8 cellular contexts compared by ENCODE assay signal in the genomic region with DNA sequence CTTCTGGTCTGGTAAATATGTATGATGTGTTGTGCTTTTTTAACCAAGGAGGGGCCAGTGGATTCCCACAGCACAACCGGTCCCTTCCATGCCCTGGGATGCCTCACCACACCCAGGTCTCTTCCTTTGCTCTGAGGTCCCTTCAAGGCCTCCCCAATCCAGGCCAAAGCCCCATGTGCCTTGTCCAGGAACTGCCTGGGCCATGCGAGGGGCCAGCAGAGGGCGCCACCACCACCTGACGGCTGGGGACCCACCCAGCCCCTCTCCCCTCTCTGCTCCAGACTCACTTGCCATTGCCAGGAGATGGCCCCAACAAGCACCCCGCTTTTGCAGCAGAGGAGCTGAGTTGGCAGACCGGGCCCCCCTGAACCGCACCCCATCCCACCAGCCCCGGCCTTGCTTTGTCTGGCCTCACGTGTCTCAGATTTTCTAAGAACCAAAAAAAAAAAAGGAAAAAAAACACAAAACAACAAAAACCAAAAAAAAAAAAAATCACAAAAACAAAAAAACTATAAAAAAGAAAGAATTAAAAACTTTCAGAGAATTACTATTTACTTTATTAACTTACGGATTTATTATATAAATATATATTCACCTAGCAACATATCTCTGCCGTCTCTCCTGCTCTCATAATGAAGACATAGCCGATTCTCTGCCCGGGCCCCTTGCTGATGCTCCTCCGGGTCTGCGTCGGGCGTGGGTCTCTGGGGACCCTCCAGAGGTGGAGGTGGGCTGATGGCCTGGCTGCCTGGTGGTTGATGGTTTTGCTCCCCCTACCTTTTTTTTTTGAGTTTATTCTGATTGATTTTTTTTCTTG. TPM values are rescaled to one million over a fixed set of nuclear protein-coding genes. Genes with fewer than 3 reads are reported as not detected.
DNase-seq lines count a peak whose midpoint lies in the region; ATAC-seq, FAIRE-seq and TF ChIP-seq lines count a peak whose summit lies in the region.

No MANE protein-coding gene starts in this region.

- no peak overlapping the region for H2BK20ac ChIP-seq in H1 (ENCODE audit: low read length)

- H3K56ac ChIP-seq in H1 (replicated peaks; ENCODE audit: insufficient read length, low read depth, low read length) = no peak overlapping the region

- H3K36me3 Mint-ChIP-seq in activated CD8-positive, alpha-beta T cell treated with anti-CD3 and anti-CD28 coated beads for 36 hours (ENCODE audit: low read depth) = peaks cover 20% of the 10 kb centered on the region
- no peaks in the 10 kb centered on the region for H3K36me3 Mint-ChIP-seq in natural killer cell treated with Interleukin-12 subunit alpha and Interleukin-12 subunit beta and Interleukin-15 and Interleukin-18, amount 100 ng/mL, for 72 hours

- H2BK5ac ChIP-seq in H1 (ENCODE audit: low read depth, low read length) = no peak overlapping the region

- peak; percentile 88 for FAIRE-seq in H1 (lab: Jason Lieb, UNC)

- no peak overlapping the region for H3K18ac ChIP-seq in H1 (ENCODE audit: extremely low read depth, low read length)

- no peak overlapping the region for H3K4ac ChIP-seq in H1 (replicated peaks; ENCODE audit: insufficient read length, low read depth, low read length)

- no peak for TF ChIP-seq POLR2A in H1 (IDR thresholded peaks at IDR 0.05; ENCODE audit: control extremely low read depth in 1 of 2, low read depth in 2 of 2, low read length in 2 of 2)

- TF ChIP-seq EP300 in H1 (IDR thresholded peaks at IDR 0.05; ENCODE audit: borderline replicate concordance in 1 of 2, low read depth in 2 of 2, low read length in 2 of 2) = no peak

- H3K27me3 Mint-ChIP-seq in activated CD8-positive, alpha-beta T cell treated with anti-CD3 and anti-CD28 coated beads for 36 hours = no peaks in the 10 kb centered on the region
- no peaks in the 10 kb centered on the region for H3K27me3 Mint-ChIP-seq in natural killer cell treated with Interleukin-12 subunit alpha and Interleukin-12 subunit beta and Interleukin-15 and Interleukin-18, amount 100 ng/mL, for 72 hours

- H3K27ac ChIP-seq in H1 (ENCODE audit: low read depth, low read length) (no peak overlapping the region), substantia nigra (ENCODE audit: low read depth, low read length, poor library complexity, severe bottlenecking) (peak overlapping the region; percentile 35)

- H3K79me2 ChIP-seq in H1 (ENCODE audit: control insufficient read depth in 1 of 2, insufficient read depth in 2 of 2, low read length in 2 of 2) = no peaks in the 10 kb centered on the region

- H3K27ac Mint-ChIP-seq in activated CD8-positive, alpha-beta T cell treated with anti-CD3 and anti-CD28 coated beads for 36 hours = no peak overlapping the region
- H3K27ac Mint-ChIP-seq in natural killer cell treated with Interleukin-12 subunit alpha and Interleukin-12 subunit beta and Interleukin-15 and Interleukin-18, amount 100 ng/mL, for 72 hours = peak overlapping the region; percentile 41 to 79

- no peaks in the 10 kb centered on the region for H3K9me3 ChIP-seq in H1 (ENCODE audit: insufficient read depth in 2 of 2, low read depth in 1 of 2, low read length in 1 of 2)

- peaks cover 2% of the 10 kb centered on the region for H3K79me1 ChIP-seq in H1 (ENCODE audit: low read depth, low read length)

- ATAC-seq in Right ventricle myocardium inferior (peak; percentile 58), HG02623 (IDR thresholded peaks at IDR 0.05; ENCODE audit: unreplicated experiment) (no peak)
- ATAC-seq in activated CD8-positive, alpha-beta T cell treated with anti-CD3 and anti-CD28 coated beads for 36 hours = peak; percentile 66
- peak; percentile 53 to 59 for ATAC-seq in natural killer cell treated with Interleukin-12 subunit alpha and Interleukin-12 subunit beta and Interleukin-15 and Interleukin-18, amount 100 ng/mL, for 72 hours

- H3K23me2 ChIP-seq in H1 (ENCODE audit: low read depth, low read length) = no peaks in the 10 kb centered on the region; the same call in 1 of the 2 replicates

- no peak overlapping the region for H2BK15ac ChIP-seq in H1 (ENCODE audit: low read length)

- H2AK5ac ChIP-seq in H1 (ENCODE audit: low read depth, low read length) = no peak overlapping the region

- H4K8ac ChIP-seq in H1 (ENCODE audit: extremely low read depth, insufficient read depth, low read length) = no peak overlapping the region

- CTCF ChIA-PET in activated CD8-positive, alpha-beta T cell treated with anti-CD3 and anti-CD28 coated beads for 36 hours (lab: Charles Lee) = interaction anchor here (0.6 to 1.5 kb wide), 5 partner anchors 10 to 120 kb away, joined by 3 to 4 read pairs (median 3); partner anchors contain the start of gene CAPN12
- CTCF ChIA-PET in H1 (lab: Charles Lee; ENCODE audit: partially characterized antibody) = interaction anchor here (0.9 to 1.5 kb wide), 5 partner anchors 10 to 158 kb away, joined by 3 read pairs; no protein-coding TSS in a partner anchor

- peak; percentile 80 for DNase-seq in Right ventricle myocardium inferior (ENCODE audit: missing footprints)
- DNase-seq in cardiac septum (ENCODE audit: low spot score) = no peak
- DNase-seq in NCI-H460 (ENCODE audit: extremely low read depth, low read depth) = peak; percentile 53
- peak; percentile 90 for DNase-seq in activated CD8-positive, alpha-beta T cell treated with anti-CD3 and anti-CD28 coated beads for 36 hours
- peak; percentile 54 to 97 for DNase-seq in H1 (ENCODE audit: low read depth in 1 of 2, low spot score in 2 of 2)
- peak; percentile 81 for DNase-seq in natural killer cell treated with Interleukin-12 subunit alpha and Interleukin-12 subunit beta and Interleukin-15 and Interleukin-18, amount 100 ng/mL, for 72 hours (ENCODE audit: low spot score)
- DNase-seq in substantia nigra (lab: John Stamatoyannopoulos, UW) = peak in 28 of 49 donors; percentile 2 to 62 (median 36)

- no peak overlapping the region for H3K4me3 ChIP-seq in H1 (ENCODE audit: extremely low read depth in 1 of 4, insufficient read depth in 2 of 4, low read depth in 3 of 4, low read length in 4 of 4)

- no peak overlapping the region for H3K23ac ChIP-seq in H1 (ENCODE audit: insufficient read length)

- no peak overlapping the region for H2AFZ ChIP-seq in H1 (ENCODE audit: low read length)

- peaks cover 0 to 10% (median 6%) of the 10 kb centered on the region in 4 experiments; a peak in 6 of 7 replicates for H3K4me1 ChIP-seq in H1 (replicated peaks in 1 of 4; ENCODE audit: control insufficient read depth in 3 of 4, insufficient read depth in 4 of 4, low read length in 3 of 4)

- H3K4me2 ChIP-seq in H1 (ENCODE audit: insufficient read depth in 1 of 2, low read depth in 2 of 2, low read length in 2 of 2) = no peak overlapping the region

- TF ChIP-seq CTCF in activated CD8-positive, alpha-beta T cell treated with anti-CD3 and anti-CD28 coated beads for 36 hours (IDR thresholded peaks at IDR 0.05) = peak; percentile 85
- peak; percentile 95 to 97 (median 96) for TF ChIP-seq CTCF in H1 (IDR thresholded peaks at IDR 0.05; ENCODE audit: control extremely low read depth in 1 of 3, insufficient read depth in 1 of 3, low read depth in 1 of 3, low read length in 3 of 3)

- H2BK12ac ChIP-seq in H1 (ENCODE audit: low read depth, low read length) = no peak overlapping the region

- H2BK120ac ChIP-seq in H1 (replicated peaks; ENCODE audit: low read depth, low read length) = no peak overlapping the region

- H3K9ac ChIP-seq in H1 (replicated peaks in 1 of 4; ENCODE audit: extremely low read depth in 1 of 4, low read depth in 3 of 4, low read length in 3 of 4) = no peak overlapping the region

- H3K4me3 Mint-ChIP-seq in activated CD8-positive, alpha-beta T cell treated with anti-CD3 and anti-CD28 coated beads for 36 hours = no peak overlapping the region
- H3K4me3 Mint-ChIP-seq in natural killer cell treated with Interleukin-12 subunit alpha and Interleukin-12 subunit beta and Interleukin-15 and Interleukin-18, amount 100 ng/mL, for 72 hours = no peak overlapping the region

- TF ChIP-seq RAD21 in H1 (IDR thresholded peaks at IDR 0.05 in 1 of 2, conservative IDR thresholded peaks at IDR 0.05 in 1 of 2; ENCODE audit: low read depth in 2 of 2, low read length in 2 of 2) = peak; percentile 72 to 78

- H3K27me3 ChIP-seq in H1 (replicated peaks in 1 of 4; ENCODE audit: control insufficient read depth in 3 of 4, extremely low read depth in 1 of 4, insufficient read depth in 3 of 4, low read length in 3 of 4) = no peaks in the 10 kb centered on the region

- H3K36me3 ChIP-seq in H1 (ENCODE audit: control insufficient read depth in 2 of 4, insufficient read depth in 4 of 4, low read length in 3 of 4) = peaks cover 16 to 52% (median 36%) of the 10 kb centered on the region in 4 experiments; a peak in 7 of 8 replicates

- H3K4me1 Mint-ChIP-seq in activated CD8-positive, alpha-beta T cell treated with anti-CD3 and anti-CD28 coated beads for 36 hours (ENCODE audit: low read depth) = peaks cover 30% of the 10 kb centered on the region
- H3K4me1 Mint-ChIP-seq in natural killer cell treated with Interleukin-12 subunit alpha and Interleukin-12 subunit beta and Interleukin-15 and Interleukin-18, amount 100 ng/mL, for 72 hours (ENCODE audit: low read depth in 2 of 2) = peaks cover 31 to 55% of the 10 kb centered on the region in 2 donors

- WGBS in H1 (ENCODE audit: extremely low coverage in 1 of 2, insufficient coverage in 1 of 2, insufficient read length in 1 of 2, insufficient replicate concordance in 2 of 2, low coverage in 1 of 2, low lambda C conversion rate in 2 of 2, missing lambda C conversion rate in 1 of 2), 2 experiments = 100% methylated on average over 8 of the region's 17 CpGs; no CpG with 5 or more reads in 1 of the 2 experiments

- H4K20me1 ChIP-seq in H1 (replicated peaks in 1 of 2; ENCODE audit: control insufficient read depth in 1 of 2, insufficient read depth in 2 of 2, low read length in 2 of 2) = peaks cover 11 to 14% of the 10 kb centered on the region in 2 experiments

- POLR2A ChIA-PET in activated CD8-positive, alpha-beta T cell treated with anti-CD3 and anti-CD28 coated beads for 36 hours (lab: Charles Lee) = no interaction called here
- POLR2A ChIA-PET in H1 (lab: Charles Lee; ENCODE audit: partially characterized antibody) = interaction anchor here (1.0 to 1.2 kb wide), 3 partner anchors 95 to 123 kb away, joined by 3 to 5 read pairs (median 3); no protein-coding TSS in a partner anchor

- no peak overlapping the region for H4K91ac ChIP-seq in H1 (replicated peaks; ENCODE audit: insufficient read length, low read length)

- no peak overlapping the region for H3K14ac ChIP-seq in H1 (ENCODE audit: insufficient read length)

- H3K9me3 Mint-ChIP-seq in activated CD8-positive, alpha-beta T cell treated with anti-CD3 and anti-CD28 coated beads for 36 hours = no peaks in the 10 kb centered on the region
- H3K9me3 Mint-ChIP-seq in natural killer cell treated with Interleukin-12 subunit alpha and Interleukin-12 subunit beta and Interleukin-15 and Interleukin-18, amount 100 ng/mL, for 72 hours = no peaks in the 10 kb centered on the region

- H4K5ac ChIP-seq in H1 (ENCODE audit: insufficient read length, low read depth, low read length) = no peak overlapping the region

- intact Hi-C loops in Right ventricle myocardium inferior (cut with DNase I) = loop anchor here (5.0 kb wide), 1 partner anchor 102 kb away; the partner anchor contains the start of gene ECH1
- intact Hi-C loops in cardiac septum (cut with DNase I) = loop anchor here (5.0 kb wide), 1 partner anchor 102 kb away; the partner anchor contains the start of gene ECH1
- intact Hi-C loops in activated CD8-positive, alpha-beta T cell treated with anti-CD3 and anti-CD28 coated beads for 36 hours (cut with micrococcal nuclease) = loop anchor here (10.0 kb wide), 2 partner anchors 115 to 205 kb away; partner anchors contain the start of genes HNRNPL, MRPS12 and SARS2

RNA-seq across cellular contexts. Expression of gene CAPN12, which starts 14.4 kb away (rescaled TPM):
- total RNA-seq in Right ventricle myocardium inferior (not detected), cardiac septum (1.7 TPM)
- 0.15 and 0.92 TPM in 2 replicates for total RNA-seq in NCI-H460 (2014; rRNA removed; shearing (Covaris generic))
- polyA plus RNA-seq in NCI-H460 (2014; cell fraction: nucleus; rRNA removed) = 0.18 and 0.44 TPM in 2 replicates
- total RNA-seq in activated CD8-positive, alpha-beta T cell treated with anti-CD3 and anti-CD28 coated beads for 36 hours = 10 to 100 TPM; 19.6 to 22.7 TPM
- total RNA-seq in H1 (2021; fragmentation: NEBNext Ultra II Directional; extraction: Animal tissue kit (Norgen Biotek cat#: 25700)) = 7.9 and 8.8 TPM in 2 replicates
- 20.0 and 25.9 TPM in 2 replicates for polyA plus RNA-seq in H1 (2011; rRNA removed)
- 16.5 TPM for polyA plus RNA-seq in H1 (2011; cell fraction: cytosol; rRNA removed)
- 58.9 TPM for polyA plus RNA-seq in H1 (2011; cell fraction: nucleus; rRNA removed)
- polyA plus RNA-seq in H1 (2012, experiment 1 of 2) = 4.8 to 13.3 TPM (median 8.3 TPM) in 4 replicates
- polyA plus RNA-seq in H1 (2012, experiment 2 of 2) = 4.3 TPM
- 13.2 TPM for polyA plus RNA-seq in H1 (2013, experiment 1 of 2)
- 11.1 TPM for polyA plus RNA-seq in H1 (2013, experiment 2 of 2)
- polyA minus RNA-seq in H1 (2011; rRNA and poly(A)+ RNA removed) = 3.7 and 5.0 TPM in 2 replicates
- polyA minus RNA-seq in H1 (2011; cell fraction: cytosol; rRNA and poly(A)+ RNA removed) = 6.4 TPM
- 10.9 TPM for polyA minus RNA-seq in H1 (2011; cell fraction: nucleus; rRNA and poly(A)+ RNA removed)
- total RNA-seq in natural killer cell treated with Interleukin-12 subunit alpha and Interleukin-12 subunit beta and Interleukin-15 and Interleukin-18, amount 100 ng/mL, for 72 hours = 10 to 100 TPM in 1 of 2 donors, 1 to 10 TPM in 1; 3.6 to 10.4 TPM

RNA-seq across cellular contexts. Expression of gene LGALS7, which starts 43.5 kb away (rescaled TPM):
- not detected for total RNA-seq in Right ventricle myocardium inferior
- total RNA-seq in cardiac septum = not detected
- not detected in 2 replicates for total RNA-seq in NCI-H460 (2014; rRNA removed; shearing (Covaris generic))
- polyA plus RNA-seq in NCI-H460 (2014; cell fraction: nucleus; rRNA removed) = not detected in 2 replicates
- total RNA-seq in activated CD8-positive, alpha-beta T cell treated with anti-CD3 and anti-CD28 coated beads for 36 hours = not detected
- total RNA-seq in H1 (2021; fragmentation: NEBNext Ultra II Directional; extraction: Animal tissue kit (Norgen Biotek cat#: 25700)) = not detected in 2 replicates
- 0.32 and 1.2 TPM in 2 replicates for polyA plus RNA-seq in H1 (2011; rRNA removed)
- polyA plus RNA-seq in H1 (2011; cell fraction: cytosol; rRNA removed) = 0.19 TPM
- 0.44 TPM for polyA plus RNA-seq in H1 (2011; cell fraction: nucleus; rRNA removed)
- polyA plus RNA-seq in H1 (2012, experiment 1 of 2) = not detected in 4 replicates
- not detected for polyA plus RNA-seq in H1 (2012, experiment 2 of 2)
- 0.12 TPM for polyA plus RNA-seq in H1 (2013, experiment 1 of 2)
- polyA plus RNA-seq in H1 (2013, experiment 2 of 2) = not detected
- polyA minus RNA-seq in H1 (2011; rRNA and poly(A)+ RNA removed) = not detected in 2 replicates
- polyA minus RNA-seq in H1 (2011; cell fraction: cytosol; rRNA and poly(A)+ RNA removed) = not detected
- not detected for polyA minus RNA-seq in H1 (2011; cell fraction: nucleus; rRNA and poly(A)+ RNA removed)
- total RNA-seq in natural killer cell treated with Interleukin-12 subunit alpha and Interleukin-12 subunit beta and Interleukin-15 and Interleukin-18, amount 100 ng/mL, for 72 hours = not detected

RNA-seq across cellular contexts. Expression of gene LGALS7B, which starts 59.1 kb away (rescaled TPM):
- total RNA-seq in Right ventricle myocardium inferior (not detected), cardiac septum (not detected)
- not detected in 2 replicates for total RNA-seq in NCI-H460 (2014; rRNA removed; shearing (Covaris generic))
- polyA plus RNA-seq in NCI-H460 (2014; cell fraction: nucleus; rRNA removed) = not detected in 2 replicates
- not detected for total RNA-seq in activated CD8-positive, alpha-beta T cell treated with anti-CD3 and anti-CD28 coated beads for 36 hours
- total RNA-seq in H1 (2021; fragmentation: NEBNext Ultra II Directional; extraction: Animal tissue kit (Norgen Biotek cat#: 25700)) = not detected in 2 replicates
- 3.6 and 6.2 TPM in 2 replicates for polyA plus RNA-seq in H1 (2011; rRNA removed)
- 4.2 TPM for polyA plus RNA-seq in H1 (2011; cell fraction: cytosol; rRNA removed)
- 1.9 TPM for polyA plus RNA-seq in H1 (2011; cell fraction: nucleus; rRNA removed)
- 1.1 to 2.9 TPM (median 1.6 TPM) in 4 replicates for polyA plus RNA-seq in H1 (2012, experiment 1 of 2)
- not detected for polyA plus RNA-seq in H1 (2012, experiment 2 of 2)
- 0.85 TPM for polyA plus RNA-seq in H1 (2013, experiment 1 of 2)
- 0.57 TPM for polyA plus RNA-seq in H1 (2013, experiment 2 of 2)
- not detected in 2 replicates for polyA minus RNA-seq in H1 (2011; rRNA and poly(A)+ RNA removed)
- not detected for polyA minus RNA-seq in H1 (2011; cell fraction: cytosol; rRNA and poly(A)+ RNA removed)
- not detected for polyA minus RNA-seq in H1 (2011; cell fraction: nucleus; rRNA and poly(A)+ RNA removed)
- total RNA-seq in natural killer cell treated with Interleukin-12 subunit alpha and Interleukin-12 subunit beta and Interleukin-15 and Interleukin-18, amount 100 ng/mL, for 72 hours = not detected
